Comparison of ENCODE assay signal across 8 cellular contexts in the genomic region with DNA sequence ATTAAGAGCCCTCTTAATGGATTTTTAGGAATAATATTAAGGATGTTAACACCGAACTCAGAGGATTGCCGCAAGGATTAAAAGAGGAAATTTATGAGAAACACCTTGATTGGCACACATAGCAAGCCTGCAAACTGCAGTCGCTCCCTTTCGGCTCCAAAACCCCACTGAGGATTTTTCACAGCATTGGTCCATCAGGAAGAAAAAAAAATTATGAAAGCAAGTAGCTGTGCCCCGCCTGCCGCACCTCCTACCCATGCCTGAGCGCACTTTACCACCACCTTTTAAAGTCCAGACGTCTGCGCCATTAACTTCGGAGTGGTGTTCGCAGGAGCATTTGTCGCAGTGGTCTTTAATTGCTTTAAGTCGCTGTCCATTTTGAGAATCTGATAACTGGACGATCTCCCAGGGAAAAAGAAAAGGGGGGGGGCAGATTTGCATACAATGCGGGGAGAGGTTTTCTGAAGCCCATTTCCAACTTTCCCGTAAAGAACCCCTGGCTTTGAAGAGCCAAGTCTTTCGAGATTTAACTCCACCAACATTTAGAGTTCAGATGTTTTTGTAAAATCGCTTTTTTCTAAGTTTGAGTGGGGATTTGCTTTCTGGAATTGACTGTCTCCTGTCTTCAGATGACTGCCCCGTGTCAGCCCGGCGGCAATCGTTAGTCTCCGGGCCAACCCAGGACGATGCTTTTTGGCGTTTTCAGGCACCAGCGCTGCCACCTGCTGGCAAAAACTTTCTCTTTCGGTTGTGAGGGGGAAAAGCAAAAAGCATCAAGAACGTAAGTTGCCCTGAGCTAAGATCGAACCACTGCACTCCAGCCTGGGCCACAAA. TPM values are rescaled to one million over a fixed set of nuclear protein-coding genes. Genes with fewer than 3 reads are reported as not detected.
DNase-seq lines count a peak whose midpoint lies in the region; ATAC-seq and TF ChIP-seq lines count a peak whose summit lies in the region.

No MANE protein-coding gene starts in this region.

- no peak overlapping the region for H3K27ac ChIP-seq in DOHH2 (ENCODE audit: low read depth, low read length)
- H3K27ac ChIP-seq in SJSA1 = 0 out of 2 replicates have a peak overlapping the region, but pooled peaks have one; percentile 9
- H3K27ac ChIP-seq in suprapubic skin = no peak overlapping the region

- H3K36me3 ChIP-seq in DOHH2 (ENCODE audit: control insufficient read depth, low read length) = no peaks in the 10 kb centered on the region
- H3K36me3 ChIP-seq in SJSA1 = no peaks in the 10 kb centered on the region
- H3K36me3 ChIP-seq in suprapubic skin = no peaks in the 10 kb centered on the region

- peak; percentile 75 for DNase-seq in Jurkat, Clone E6-1 (ENCODE audit: low read depth, low spot score)
- DNase-seq in SJSA1 (ENCODE audit: low read depth in 1 of 2, low spot score in 2 of 2) (peak; percentile 82 to 91), globus pallidus (ENCODE audit: low spot score) (peak; percentile 73), occipital lobe (lab: John Stamatoyannopoulos, UW) (peak; percentile 53), suprapubic skin (ENCODE audit: low spot score in 2 of 2) (peak in 1 of 2 donors; percentile 87)
- peak; percentile 42 to 83 (median 67) for DNase-seq in activated naive CD4-positive, alpha-beta T cell (lab: John Stamatoyannopoulos, UW)

- H3K9me2 ChIP-seq in DOHH2 (replicated peaks; ENCODE audit: control insufficient read depth, low read length) = no peaks in the 10 kb centered on the region

- peak overlapping the region; percentile 87 for H3K4me2 ChIP-seq in DOHH2 (ENCODE audit: low read length)

- TF ChIP-seq EP300 in suprapubic skin (IDR thresholded peaks at IDR 0.05) = no peak

- no peaks in the 10 kb centered on the region for H3K9me3 ChIP-seq in DOHH2 (ENCODE audit: control insufficient read depth, insufficient read depth, low read length)
- no peaks in the 10 kb centered on the region for H3K9me3 ChIP-seq in SJSA1 (replicated peaks)
- no peaks in the 10 kb centered on the region for H3K9me3 ChIP-seq in suprapubic skin

- H4K20me1 ChIP-seq in DOHH2 (ENCODE audit: control insufficient read depth, insufficient read depth, low read depth, low read length) = no peaks in the 10 kb centered on the region

- TF ChIP-seq POLR2A in suprapubic skin (IDR thresholded peaks at IDR 0.05) = peak in 1 of 2 donors; percentile 19

- TF ChIP-seq CTCF in DOHH2 (IDR thresholded peaks at IDR 0.05; ENCODE audit: low read depth, low read length, poor library complexity, severe bottlenecking) (peak; percentile 78), suprapubic skin (IDR thresholded peaks at IDR 0.05) (peak; percentile 35 to 62)

- under 1% methylated on average over 29 of the region's 29 CpGs for WGBS in suprapubic skin

- H3K4me1 ChIP-seq in DOHH2 (ENCODE audit: control insufficient read depth, low read length) (peaks cover 25% of the 10 kb centered on the region), SJSA1 (replicated peaks) (peaks cover 29% of the 10 kb centered on the region), suprapubic skin (peaks cover 31% of the 10 kb centered on the region)

- no peaks in the 10 kb centered on the region for H3K79me2 ChIP-seq in DOHH2 (ENCODE audit: control insufficient read depth, low read length)

- H3K27me3 ChIP-seq in DOHH2 (ENCODE audit: control insufficient read depth, low read length) (peaks cover 43% of the 10 kb centered on the region), SJSA1 (replicated peaks) (no peaks in the 10 kb centered on the region), suprapubic skin (peaks cover 15% of the 10 kb centered on the region)

- ATAC-seq in GM21717 (IDR thresholded peaks at IDR 0.05; ENCODE audit: unreplicated experiment) = peak; percentile 75

- peak overlapping the region; percentile 75 for H3K4me3 ChIP-seq in DOHH2 (ENCODE audit: low read length)
- peak overlapping the region; percentile 44 for H3K4me3 ChIP-seq in Jurkat, Clone E6-1 (ENCODE audit: low read length)
- H3K4me3 ChIP-seq in SJSA1 = peak overlapping the region; percentile 53
- peak overlapping the region; percentile 66 for H3K4me3 ChIP-seq in suprapubic skin

- no peaks in the 10 kb centered on the region for H3F3A ChIP-seq in DOHH2 (ENCODE audit: control insufficient read depth, insufficient read depth)

RNA-seq across cellular contexts. Expression of gene TRABD2A, which starts 0.9 kb away (rescaled TPM):
- polyA plus RNA-seq in Jurkat, Clone E6-1 (2012; ENCODE audit: insufficient read depth, insufficient read length) = 1.5 TPM
- 11.8 and 18.3 TPM in 2 replicates for total RNA-seq in SJSA1 (2014; rRNA removed; shearing (Covaris generic))
- total RNA-seq in occipital lobe (1.1 TPM), suprapubic skin (1 to 10 TPM in 2 of 4 donors, under 1 TPM in 1, not detected in 1; 0.68 to 2.4 (median 1.7) TPM)

RNA-seq across cellular contexts. Expression of gene TMSB10, which starts 23.7 kb away (rescaled TPM):
- polyA plus RNA-seq in Jurkat, Clone E6-1 (2012; ENCODE audit: insufficient read depth, insufficient read length) = 2,917 TPM
- total RNA-seq in SJSA1 (2014; rRNA removed; shearing (Covaris generic)) = 10,548 and 13,048 TPM in 2 replicates
- total RNA-seq in occipital lobe (2,498 TPM), suprapubic skin (1,000 to 10,000 TPM in 2 of 4 donors, 100 to 1,000 TPM in 2; 859 to 1,108 (median 964) TPM)
